In the genomic region with DNA sequence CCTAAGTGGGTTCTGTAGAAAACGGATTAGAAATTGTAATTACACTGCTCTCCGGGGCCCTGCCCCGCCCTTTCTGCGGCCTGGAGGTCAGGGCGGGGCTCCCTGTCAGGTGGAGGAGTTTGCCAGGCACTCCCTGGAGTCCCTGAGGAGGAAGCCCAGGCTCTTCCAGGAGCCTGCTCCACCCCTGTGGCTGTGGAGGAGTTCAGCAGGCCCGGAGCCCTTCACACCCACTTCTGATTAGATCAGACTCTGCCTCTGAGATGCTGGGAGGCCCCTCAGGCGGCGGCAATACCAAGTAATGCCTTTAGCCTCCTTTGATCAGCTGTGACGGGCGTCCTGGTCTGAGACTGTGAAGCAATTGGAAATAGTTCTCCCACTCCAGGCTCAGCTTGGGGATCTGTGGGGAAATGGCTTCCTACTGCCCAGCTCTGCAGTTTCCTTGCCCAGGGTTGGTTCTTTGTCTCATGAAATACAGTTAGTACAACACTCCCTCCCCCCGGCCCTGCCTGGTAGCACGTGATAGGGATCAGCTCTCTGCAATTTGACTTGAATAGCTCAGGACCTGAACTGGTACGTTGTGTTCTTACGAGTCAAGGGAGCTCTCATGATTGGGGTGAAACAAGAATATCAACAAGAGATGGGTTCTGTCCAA, we compare ENCODE assay signal across 8 cellular contexts. TPM values are rescaled to one million over a fixed set of nuclear protein-coding genes. Genes with fewer than 3 reads are reported as not detected.
A peak's percentile ranks its signal among the peaks of the same experiment; 100 is the strongest.
DNase-seq lines count a peak whose midpoint lies in the region; ATAC-seq, FAIRE-seq and TF ChIP-seq lines count a peak whose summit lies in the region.

No MANE protein-coding gene starts in this region.

- no peaks in the 10 kb centered on the region for H3K9me3 Mint-ChIP-seq in WTC11
- H3K9me3 Mint-ChIP-seq in immature natural killer cell: no peaks in the 10 kb centered on the region

- 0 out of 2 replicates have a peak, but pooled peaks cover 3% of the 10 kb centered on the region for H3K4me1 Mint-ChIP-seq in WTC11
- H3K4me1 Mint-ChIP-seq in immature natural killer cell: no peaks in the 10 kb centered on the region

- no peak for TF ChIP-seq CTCF in WTC11 (IDR thresholded peaks at IDR 0.05)
- peak in 1 of 9 donors; percentile 24 for TF ChIP-seq CTCF in heart right ventricle (IDR thresholded peaks at IDR 0.05)
- TF ChIP-seq CTCF in spleen (IDR thresholded peaks at IDR 0.05 in 8 of 11, conservative IDR thresholded peaks at IDR 0.05 in 3 of 11): no peak

- H3K4me3 Mint-ChIP-seq in WTC11: no peak overlapping the region
- no peak overlapping the region for H3K4me3 Mint-ChIP-seq in immature natural killer cell

- peak overlapping the region; percentile 32 to 87 (median 76) for H3K27ac ChIP-seq in heart right ventricle
- H3K27ac ChIP-seq in spleen: peak overlapping the region in 1 of 8 donors; percentile 4

- intact Hi-C loops in heart right ventricle (cut with DNase I): no loop called here
- intact Hi-C loops in sciatic nerve (cut with DNase I): no loop called here
- intact Hi-C loops in spleen (cut with DNase I; ENCODE audit: low total_unique reads): no loop called here

- H3K9me3 ChIP-seq in heart right ventricle (no peaks in the 10 kb centered on the region), spleen (no peaks in the 10 kb centered on the region)

- 44 to 48% methylated on average over 14 of the region's 14 CpGs for WGBS in heart right ventricle, 2 donors
- 68 to 80% (median 76%) methylated on average over 13 to 14 of the region's 14 CpGs for WGBS in spleen, 5 donors

- H3K4me3 ChIP-seq in heart right ventricle: no peak overlapping the region
- no peak overlapping the region for H3K4me3 ChIP-seq in spleen

- TF ChIP-seq POLR2A in H54 (IDR thresholded peaks at IDR 0.05; ENCODE audit: low read depth, low read length) (no peak), spleen (IDR thresholded peaks at IDR 0.05) (no peak)

- POLR2A ChIA-PET in WTC11 (lab: Charles Lee): no interaction called here

- H3K27ac Mint-ChIP-seq in WTC11 (peak overlapping the region; percentile 42), immature natural killer cell (no peak overlapping the region)

- H3K36me3 Mint-ChIP-seq in WTC11 (no peaks in the 10 kb centered on the region), immature natural killer cell (no peaks in the 10 kb centered on the region)

- CTCF ChIA-PET in WTC11 (lab: Charles Lee): interaction anchor here (0.9 to 1.7 kb wide), 5 partner anchors 16 to 68 kb away, joined by 3 to 6 read pairs (median 3); no protein-coding TSS in a partner anchor

- DNase-seq in H54 (ENCODE audit: insufficient read length, low spot score) (peak; percentile 67), WTC11 (ENCODE audit: low spot score) (no peak), heart right ventricle (peak in 1 of 2 donors; percentile 48), sciatic nerve (ENCODE audit: low spot score) (no peak), immature natural killer cell (no peak), spleen (no peak)
- no peak for DNase-seq in stimulated activated CD4-positive, alpha-beta T cell treated with anti-CD3 and anti-CD28 coated beads, Interleukin-4, amount 100 ng/mL, for 24 hours

- ATAC-seq in WTC11 (no peak; the same call in 1 of the 2 replicates), heart right ventricle (peak in 7 of 8 donors; percentile 68 to 95 (median 78)), sciatic nerve (peak; percentile 93), HG03432 (IDR thresholded peaks at IDR 0.05; ENCODE audit: unreplicated experiment) (no peak)

- H3K27me3 ChIP-seq in heart right ventricle (no peaks in the 10 kb centered on the region), spleen (replicated peaks in 1 of 7) (no peaks in the 10 kb centered on the region)

- H3K27me3 Mint-ChIP-seq in WTC11 (ENCODE audit: low read depth): no peaks in the 10 kb centered on the region
- H3K27me3 Mint-ChIP-seq in immature natural killer cell (ENCODE audit: low read depth in 3 of 3): peaks cover 0 to 2% (median 0%) of the 10 kb centered on the region in 3 donors

- H3K4me1 ChIP-seq in heart right ventricle (peaks cover 3 to 36% (median 30%) of the 10 kb centered on the region in 9 donors), spleen (peaks cover 0 to 19% (median 3%) of the 10 kb centered on the region in 6 donors)

- no peak for FAIRE-seq in H54 (lab: Jason Lieb, UNC)

- H3K36me3 ChIP-seq in heart right ventricle: peaks cover 0 to 35% (median 0%) of the 10 kb centered on the region in 9 donors
- peaks cover 0 to 23% (median 3%) of the 10 kb centered on the region in 6 donors for H3K36me3 ChIP-seq in spleen

TF ChIP-seq in WTC11, 78 proteins besides CTCF, POLR2A, EP300 and RAD21:
- TF ChIP-seq ATF1 (CRISPR knock-in tag; IDR thresholded peaks at IDR 0.05): no peak
- TF ChIP-seq ATF6 (CRISPR knock-in tag; IDR thresholded peaks at IDR 0.05): no peak
- no peak for TF ChIP-seq ZMAT4 (CRISPR knock-in tag; IDR thresholded peaks at IDR 0.05)
- no peak for TF ChIP-seq JUN (CRISPR knock-in tag; IDR thresholded peaks at IDR 0.05)
- TF ChIP-seq ZNF532 (CRISPR knock-in tag; IDR thresholded peaks at IDR 0.05; ENCODE audit: borderline replicate concordance): no peak
- TF ChIP-seq GTF2I (CRISPR knock-in tag; conservative IDR thresholded peaks at IDR 0.05): no peak
- no peak for TF ChIP-seq ZNF416 (CRISPR knock-in tag; IDR thresholded peaks at IDR 0.05)
- TF ChIP-seq ZNF317 (CRISPR knock-in tag; IDR thresholded peaks at IDR 0.05; ENCODE audit: borderline replicate concordance, low read depth): no peak
- no peak for TF ChIP-seq KAT7 (CRISPR knock-in tag; IDR thresholded peaks at IDR 0.05; ENCODE audit: borderline replicate concordance)
- no peak for TF ChIP-seq ZNF138 (CRISPR knock-in tag; conservative IDR thresholded peaks at IDR 0.05)
- TF ChIP-seq NR3C1 (CRISPR knock-in tag; conservative IDR thresholded peaks at IDR 0.05; ENCODE audit: low read depth): no peak
- no peak for TF ChIP-seq ZNF232 (CRISPR knock-in tag; IDR thresholded peaks at IDR 0.05)
- no peak for TF ChIP-seq TEAD1 (CRISPR knock-in tag; IDR thresholded peaks at IDR 0.05)

RNA-seq across cellular contexts. Expression of gene BAIAP2, which starts 22.3 kb away (rescaled TPM):
- total RNA-seq in WTC11 (2021): 16.9 to 20.7 TPM (median 18.4 TPM) in 3 replicates
- 10 to 100 TPM in 9 of 10 donors, 1 to 10 TPM in 1; 9.5 to 25.8 (median 13.8) TPM for total RNA-seq in heart right ventricle
- polyA plus RNA-seq in heart right ventricle: 10 to 100 TPM; 16.1 to 18.7 TPM
- total RNA-seq in sciatic nerve: 50.9 TPM
- polyA plus RNA-seq in immature natural killer cell: 1 to 10 TPM; 1.1 to 5.1 (median 4.7) TPM
- total RNA-seq in spleen: 10 to 100 TPM; 12.7 to 33.2 (median 23.4) TPM
- 10 to 100 TPM in 1 of 3 donors, 1 to 10 TPM in 2; 2.8 to 11.8 (median 4.4) TPM for polyA plus RNA-seq in spleen

Comparison
In these comparisons a context has a peak if more than half of its experiments do, and no peak if none do; other contexts are left out.
1. ATAC-seq: peak in heart right ventricle (7 of 8) and sciatic nerve (single experiment); none in WTC11 (single experiment) and HG03432 (single experiment).